ENCODE assay signal across 21 cellular contexts in genomic region chr6:170135461-170135820, GRCh38.
DNase-seq lines count a peak whose midpoint lies in the region; ATAC-seq, FAIRE-seq and TF ChIP-seq lines count a peak whose summit lies in the region.
"Had no signal": no experiment of that assay in that cellular context is flagged by ENCODE, and none has a peak within 500 bp of the region (broad histone marks: within the 10 kb centered on the region; RNA-seq: fewer than 3 reads in every experiment).

No MANE protein-coding gene starts in this region.

- H3K36me3 Mint-ChIP-seq in natural killer cell (no peaks in the 10 kb centered on the region), progenitor cell of endocrine pancreas (ENCODE audit: insufficient read depth) (peaks cover 1% of the 10 kb centered on the region)
- H3K36me3 Mint-ChIP-seq in natural killer cell treated with Interleukin-12 subunit alpha and Interleukin-12 subunit beta and Interleukin-15 and Interleukin-18, amount 100 ng/mL, for 72 hours, result no peaks in the 10 kb centered on the region

- peak; percentile 7 for FAIRE-seq in bronchial epithelial cell (lab: Jason Lieb, UNC)
- FAIRE-seq: GM12878, H1, K562 had no signal

- intact Hi-C loops in natural killer cell (cut with micrococcal nuclease), result no loop called here

- H3K27me3 Mint-ChIP-seq in natural killer cell (ENCODE audit: low read depth in 2 of 2) (peaks cover 0 to 3% of the 10 kb centered on the region in 2 donors), progenitor cell of endocrine pancreas (peaks cover 5% of the 10 kb centered on the region)
- peaks cover 0 to 2% of the 10 kb centered on the region in 2 donors for H3K27me3 Mint-ChIP-seq in natural killer cell treated with Interleukin-12 subunit alpha and Interleukin-12 subunit beta and Interleukin-15 and Interleukin-18, amount 100 ng/mL, for 72 hours
- H3K27me3 Mint-ChIP-seq: CD4-positive, alpha-beta T cell had no signal

- H3K4me1 Mint-ChIP-seq in natural killer cell (peaks cover 7 to 17% of the 10 kb centered on the region in 2 donors), progenitor cell of endocrine pancreas (ENCODE audit: low read depth) (peaks cover 17% of the 10 kb centered on the region)
- H3K4me1 Mint-ChIP-seq in natural killer cell treated with Interleukin-12 subunit alpha and Interleukin-12 subunit beta and Interleukin-15 and Interleukin-18, amount 100 ng/mL, for 72 hours (ENCODE audit: low read depth in 2 of 2), result peaks cover 0 to 12% of the 10 kb centered on the region in 2 donors

- TF ChIP-seq CTCF in natural killer cell (IDR thresholded peaks at IDR 0.05), result no peak
- TF ChIP-seq CTCF in bronchial epithelial cell (IDR thresholded peaks at IDR 0.05; ENCODE audit: insufficient read depth, low read length, severe bottlenecking), result no peak
- no peak for TF ChIP-seq CTCF in progenitor cell of endocrine pancreas (IDR thresholded peaks at IDR 0.05; ENCODE audit: unreplicated experiment)

- H3K27ac Mint-ChIP-seq in natural killer cell, result no peak overlapping the region
- H3K27ac Mint-ChIP-seq in natural killer cell treated with Interleukin-12 subunit alpha and Interleukin-12 subunit beta and Interleukin-15 and Interleukin-18, amount 100 ng/mL, for 72 hours, result no peak overlapping the region
- peak overlapping the region; percentile 71 for H3K27ac Mint-ChIP-seq in progenitor cell of endocrine pancreas
- H3K27ac Mint-ChIP-seq: CD4-positive, alpha-beta T cell had no signal

- ATAC-seq in natural killer cell (peak in 1 of 3 donors; percentile 7), HG02884 (IDR thresholded peaks at IDR 0.05; ENCODE audit: unreplicated experiment) (no peak)
- no peak for ATAC-seq in natural killer cell treated with Interleukin-12 subunit alpha and Interleukin-12 subunit beta and Interleukin-15 and Interleukin-18, amount 100 ng/mL, for 72 hours
- ATAC-seq: GM12878, K562 had no signal

- H3K36me3 ChIP-seq in bronchial epithelial cell (ENCODE audit: control insufficient read depth, insufficient read depth, low read length), result no peaks in the 10 kb centered on the region

- H3K4me3 Mint-ChIP-seq in natural killer cell, result peak overlapping the region; percentile 66
- H3K4me3 Mint-ChIP-seq in natural killer cell treated with Interleukin-12 subunit alpha and Interleukin-12 subunit beta and Interleukin-15 and Interleukin-18, amount 100 ng/mL, for 72 hours, result no peak overlapping the region
- no peak overlapping the region for H3K4me3 Mint-ChIP-seq in progenitor cell of endocrine pancreas (ENCODE audit: low read depth)
- H3K4me3 Mint-ChIP-seq: CD4-positive, alpha-beta T cell had no signal

- no peak overlapping the region for H3K4me3 ChIP-seq in bronchial epithelial cell (ENCODE audit: low read depth, low read length)
- H3K4me3 ChIP-seq: GM12878, K562, SK-N-MC had no signal

- H3K9me3 Mint-ChIP-seq in natural killer cell (no peaks in the 10 kb centered on the region), progenitor cell of endocrine pancreas (ENCODE audit: low read depth) (peaks cover 8% of the 10 kb centered on the region)
- H3K9me3 Mint-ChIP-seq in natural killer cell treated with Interleukin-12 subunit alpha and Interleukin-12 subunit beta and Interleukin-15 and Interleukin-18, amount 100 ng/mL, for 72 hours, result no peaks in the 10 kb centered on the region
- H3K9me3 Mint-ChIP-seq: CD4-positive, alpha-beta T cell had no signal

- no peaks in the 10 kb centered on the region for H3K27me3 ChIP-seq in bronchial epithelial cell (ENCODE audit: control insufficient read depth, insufficient read depth, low read length)

- peak; percentile 2 for DNase-seq in natural killer cell
- DNase-seq in natural killer cell treated with Interleukin-12 subunit alpha and Interleukin-12 subunit beta and Interleukin-15 and Interleukin-18, amount 100 ng/mL, for 72 hours (ENCODE audit: low spot score), result no peak
- DNase-seq in bronchial epithelial cell (ENCODE audit: low read depth), result no peak
- DNase-seq in progenitor cell of endocrine pancreas (ENCODE audit: low spot score, unreplicated experiment), result no peak
- DNase-seq in ureter (ENCODE audit: low spot score), result peak; percentile 23
- DNase-seq in DMS79 (lab: John Stamatoyannopoulos, UW), result no peak
- DNase-seq in hippocampal formation (lab: John Stamatoyannopoulos, UW), result no peak
- DNase-seq: AML-193, Caco-2, NCI-H1105, NCI-H1694, NCI-H2081 treated with DMSO at 0.1 percent for 48 hours, NCI-H2227 treated with DMSO at 0.1 percent for 48 hours, NCI-H774, SHP77 had no signal

Comparison
In these comparisons a context has a peak if more than half of its experiments do, and no peak if none do; other contexts are left out.
1. DNase-seq: peak in natural killer cell (single experiment) and ureter (single experiment); none in natural killer cell treated with Interleukin-12 subunit alpha and Interleukin-12 subunit beta and Interleukin-15 and Interleukin-18, amount 100 ng/mL, for 72 hours (single experiment), bronchial epithelial cell (single experiment), progenitor cell of endocrine pancreas (single experiment), DMS79 (single experiment) and hippocampal formation (0 of 2).